24 cellular contexts compared by ENCODE assay signal in genomic region chr20:57043669-57044268, GRCh38.
DNase-seq lines count a peak whose midpoint lies in the region; ATAC-seq, FAIRE-seq and TF ChIP-seq lines count a peak whose summit lies in the region.
"Had no signal": no experiment of that assay in that cellular context is flagged by ENCODE, and none has a peak within 500 bp of the region (broad histone marks: within the 10 kb centered on the region; RNA-seq: fewer than 3 reads in every experiment).

No MANE protein-coding gene starts in this region.

- dilution Hi-C loops in mammary epithelial cell (cut with HindIII; ENCODE audit: low sequenced_read_pairs): no loop called here

- peak overlapping the region; percentile 29; the same call in 1 of the 2 replicates for H4K8ac ChIP-seq in H1 (ENCODE audit: extremely low read depth, insufficient read depth, low read length)

- no peak overlapping the region for H3K23ac ChIP-seq in H1 (ENCODE audit: insufficient read length)

- no peak overlapping the region for H3K27ac Mint-ChIP-seq in MCF 10A (ENCODE audit: low read depth, unreplicated experiment)
- H3K27ac Mint-ChIP-seq: CD8-positive, alpha-beta T cell had no signal

- H3K4ac ChIP-seq in H1 (replicated peaks; ENCODE audit: insufficient read length, low read depth, low read length): no peak overlapping the region

- no peak for DNase-seq in mammary epithelial cell
- DNase-seq in MCF 10A (ENCODE audit: unreplicated experiment): no peak
- no peak for DNase-seq in H1 (ENCODE audit: low read depth in 1 of 2, low spot score in 2 of 2)
- peak; percentile 57 for DNase-seq in sciatic nerve (ENCODE audit: low spot score)
- DNase-seq in uterus: no peak
- DNase-seq in hepatocyte (ENCODE audit: low spot score): no peak
- DNase-seq in stimulated activated naive CD4-positive, alpha-beta T cell treated with Interleukin-2 at 50 U/mL for 16 hours (lab: John Stamatoyannopoulos, UW): no peak
- DNase-seq: CD8-positive, alpha-beta T cell; DND-41; HCEC 1CT; NCI-H1105; NCI-H2029 treated with DMSO at 0.1 percent for 48 hours; NCI-H226; NCI-H510A treated with DMSO at 0.1 percent for 48 hours; NCI-H748 treated with DMSO at 0.1 percent for 48 hours; SHP77 treated with DMSO at 0.1 percent for 48 hours; SK-N-SH had no signal

- no peaks in the 10 kb centered on the region for H3K79me2 ChIP-seq in mammary epithelial cell (ENCODE audit: insufficient read depth, low read length)
- H3K79me2 ChIP-seq in H1 (ENCODE audit: control insufficient read depth in 1 of 2, insufficient read depth in 2 of 2, low read length in 2 of 2): no peaks in the 10 kb centered on the region
- no peaks in the 10 kb centered on the region for H3K79me2 ChIP-seq in hepatocyte

- H3K9me3 ChIP-seq in mammary epithelial cell (replicated peaks; ENCODE audit: insufficient read depth, low read length) (no peaks in the 10 kb centered on the region), H1 (ENCODE audit: insufficient read depth in 2 of 2, low read depth in 1 of 2, low read length in 1 of 2) (no peaks in the 10 kb centered on the region), uterus (no peaks in the 10 kb centered on the region), hepatocyte (ENCODE audit: low read depth) (no peaks in the 10 kb centered on the region)
- H3K9me3 ChIP-seq: BLaER1 treated with 17β-estradiol and CSF1 and Interleukin-3, amounts not matched to agents 10 nM and 100 nM; SK-N-SH had no signal

- TF ChIP-seq POLR2A in H1 (IDR thresholded peaks at IDR 0.05; ENCODE audit: control extremely low read depth in 1 of 2, low read depth in 2 of 2, low read length in 2 of 2) (no peak), uterus (IDR thresholded peaks at IDR 0.05) (no peak)

- no peak overlapping the region for H2BK15ac ChIP-seq in H1 (ENCODE audit: low read length)

- no peak overlapping the region for H3K9ac ChIP-seq in mammary epithelial cell (ENCODE audit: insufficient read depth, low read length)
- no peak overlapping the region for H3K9ac ChIP-seq in H1 (replicated peaks in 1 of 4; ENCODE audit: extremely low read depth in 1 of 4, low read depth in 3 of 4, low read length in 3 of 4)
- H3K9ac ChIP-seq: BLaER1 treated with 17β-estradiol and CSF1 and Interleukin-3, amounts not matched to agents 10 nM and 100 nM; GM23248; KMS-11; SK-N-SH had no signal

- no peaks in the 10 kb centered on the region for H3K79me1 ChIP-seq in H1 (ENCODE audit: low read depth, low read length)

- no peak overlapping the region for H3K4me3 Mint-ChIP-seq in MCF 10A (ENCODE audit: unreplicated experiment)
- H3K4me3 Mint-ChIP-seq: CD8-positive, alpha-beta T cell had no signal

- H3K4me1 ChIP-seq in mammary epithelial cell (ENCODE audit: insufficient read depth, low read length): peaks cover 28% of the 10 kb centered on the region
- peaks cover 0 to 3% (median 1%) of the 10 kb centered on the region in 4 experiments; a peak in 5 of 7 replicates for H3K4me1 ChIP-seq in H1 (replicated peaks in 1 of 4; ENCODE audit: control insufficient read depth in 3 of 4, insufficient read depth in 4 of 4, low read length in 3 of 4)
- H3K4me1 ChIP-seq in uterus: peaks cover 3 to 5% of the 10 kb centered on the region in 2 donors
- peaks cover 16% of the 10 kb centered on the region for H3K4me1 ChIP-seq in hepatocyte (ENCODE audit: insufficient read depth)

- H3K27me3 Mint-ChIP-seq in MCF 10A (ENCODE audit: insufficient read depth, unreplicated experiment): no peaks in the 10 kb centered on the region

- no peaks in the 10 kb centered on the region for H3K9me2 ChIP-seq in hepatocyte (replicated peaks; ENCODE audit: insufficient read depth)
- H3K9me2 ChIP-seq: SK-N-SH had no signal

- TF ChIP-seq CTCF in mammary epithelial cell (conservative IDR thresholded peaks at IDR 0.05 in 1 of 2, IDR thresholded peaks at IDR 0.05 in 1 of 2; ENCODE audit: extremely low read depth in 1 of 2, insufficient read depth in 1 of 2, low read depth in 1 of 2, low read length in 2 of 2) (no peak), MCF 10A (IDR thresholded peaks at IDR 0.05; ENCODE audit: unreplicated experiment) (no peak), H1 (IDR thresholded peaks at IDR 0.05; ENCODE audit: control extremely low read depth in 1 of 3, insufficient read depth in 1 of 3, low read depth in 1 of 3, low read length in 3 of 3) (no peak), uterus (IDR thresholded peaks at IDR 0.05) (no peak), hepatocyte (IDR thresholded peaks at IDR 0.05; ENCODE audit: poor library complexity) (no peak)

- no peaks in the 10 kb centered on the region for H3K36me3 Mint-ChIP-seq in MCF 10A (ENCODE audit: insufficient read depth, unreplicated experiment)
- H3K36me3 Mint-ChIP-seq: CD8-positive, alpha-beta T cell had no signal

- in situ Hi-C loops in mammary epithelial cell (cut with MboI; ENCODE audit: low sequenced_read_pairs in 2 of 2): no loop called here

- TF ChIP-seq EP300 in H1 (IDR thresholded peaks at IDR 0.05; ENCODE audit: borderline replicate concordance in 1 of 2, low read depth in 2 of 2, low read length in 2 of 2): no peak

- H4K5ac ChIP-seq in H1 (ENCODE audit: insufficient read length, low read depth, low read length): no peak overlapping the region

- intact Hi-C loops in mammary epithelial cell (cut with micrococcal nuclease): loop anchor here (10.0 kb wide), 1 partner anchor 639 kb away; no protein-coding TSS in a partner anchor
- intact Hi-C loops in MCF 10A (cut with micrococcal nuclease): loop anchor here (10.0 kb wide), 1 partner anchor 409 kb away; no protein-coding TSS in a partner anchor
- intact Hi-C loops in sciatic nerve (cut with DNase I): no loop called here
- intact Hi-C loops in uterus (cut with DNase I; ENCODE audit: low total_unique reads): no loop called here

- H3K14ac ChIP-seq in H1 (ENCODE audit: insufficient read length): no peak overlapping the region

- peak overlapping the region; percentile 57 for H2AFZ ChIP-seq in mammary epithelial cell (ENCODE audit: low read depth, low read length)
- H2AFZ ChIP-seq in H1 (ENCODE audit: low read length): no peak overlapping the region
- no peak overlapping the region for H2AFZ ChIP-seq in hepatocyte
- H2AFZ ChIP-seq: GM23248 had no signal

- H2BK5ac ChIP-seq in H1 (ENCODE audit: low read depth, low read length): no peak overlapping the region

- FAIRE-seq in H1 (lab: Jason Lieb, UNC): no peak
- FAIRE-seq: GM12878 had no signal

- H2BK120ac ChIP-seq in H1 (replicated peaks; ENCODE audit: low read depth, low read length): no peak overlapping the region

- no TSS peak for BruUV-seq in mammary epithelial cell (replicated peaks; lab: Mats Ljungman, UMichigan)
- BruUV-seq in MCF 10A (replicated peaks; lab: Mats Ljungman, UMichigan): no TSS peak

- H3K36me3 ChIP-seq in mammary epithelial cell (ENCODE audit: insufficient read depth, low read length) (no peaks in the 10 kb centered on the region), H1 (ENCODE audit: control insufficient read depth in 2 of 4, insufficient read depth in 4 of 4, low read length in 3 of 4) (no peaks in the 10 kb centered on the region), uterus (no peaks in the 10 kb centered on the region), hepatocyte (replicated peaks; ENCODE audit: insufficient read depth, low read depth) (no peaks in the 10 kb centered on the region)
- H3K36me3 ChIP-seq: BLaER1 treated with 17β-estradiol and CSF1 and Interleukin-3, amounts not matched to agents 10 nM and 100 nM had no signal

- no peak overlapping the region for H4K91ac ChIP-seq in H1 (replicated peaks; ENCODE audit: insufficient read length, low read length)

- peaks cover 5% of the 10 kb centered on the region; the same call in 1 of the 2 replicates for H3K23me2 ChIP-seq in H1 (ENCODE audit: low read depth, low read length)

- TF ChIP-seq RAD21 in H1 (IDR thresholded peaks at IDR 0.05 in 1 of 2, conservative IDR thresholded peaks at IDR 0.05 in 1 of 2; ENCODE audit: low read depth in 2 of 2, low read length in 2 of 2): no peak

- 26% methylated on average over 14 of the region's 16 CpGs for WGBS in mammary epithelial cell (ENCODE audit: low coverage, missing lambda C conversion rate)
- 94% methylated on average over 15 of the region's 16 CpGs; no CpG with 5 or more reads in 1 of the 2 experiments for whole genome bisulfite sequencing in H1 (ENCODE audit: extremely low coverage in 1 of 2, insufficient coverage in 1 of 2, insufficient read length in 1 of 2, insufficient replicate concordance in 2 of 2, low coverage in 1 of 2, low lambda C conversion rate in 2 of 2, missing lambda C conversion rate in 1 of 2), 2 experiments
- 75% methylated on average over 16 of the region's 16 CpGs for WGBS in hepatocyte (ENCODE audit: low lambda C conversion rate, missing lambda C conversion rate)

- H3K18ac ChIP-seq in H1 (ENCODE audit: extremely low read depth, low read length): no peak overlapping the region

- no peaks in the 10 kb centered on the region for H3K27me3 ChIP-seq in mammary epithelial cell (ENCODE audit: insufficient read depth, low read length)
- no peaks in the 10 kb centered on the region for H3K27me3 ChIP-seq in H1 (replicated peaks in 1 of 4; ENCODE audit: control insufficient read depth in 3 of 4, extremely low read depth in 1 of 4, insufficient read depth in 3 of 4, low read length in 3 of 4)
- H3K27me3 ChIP-seq in uterus: no peaks in the 10 kb centered on the region
- H3K27me3 ChIP-seq in hepatocyte: no peaks in the 10 kb centered on the region
- H3K27me3 ChIP-seq: BLaER1 treated with 17β-estradiol and CSF1 and Interleukin-3, amounts not matched to agents 10 nM and 100 nM had no signal

- H3K27ac ChIP-seq in mammary epithelial cell (ENCODE audit: insufficient read depth, low read depth, low read length) (no peak overlapping the region), H1 (ENCODE audit: low read depth, low read length) (no peak overlapping the region; the same call in 1 of the 2 replicates), uterus (peak overlapping the region; percentile 33 to 46), hepatocyte (no peak overlapping the region)
- H3K27ac ChIP-seq: 22Rv1; BLaER1 treated with 17β-estradiol and CSF1 and Interleukin-3, amounts not matched to agents 10 nM and 100 nM; GM23248; HL-60; KMS-11 had no signal

- H4K20me1 ChIP-seq in mammary epithelial cell (ENCODE audit: insufficient read depth, low read length): no peaks in the 10 kb centered on the region
- peaks cover 0 to 3% of the 10 kb centered on the region in 2 experiments for H4K20me1 ChIP-seq in H1 (replicated peaks in 1 of 2; ENCODE audit: control insufficient read depth in 1 of 2, insufficient read depth in 2 of 2, low read length in 2 of 2)
- H4K20me1 ChIP-seq in hepatocyte (ENCODE audit: insufficient read depth, poor library complexity, severe bottlenecking): no peaks in the 10 kb centered on the region
- H4K20me1 ChIP-seq: BLaER1 treated with 17β-estradiol and CSF1 and Interleukin-3, amounts not matched to agents 10 nM and 100 nM had no signal

- no peak overlapping the region for H2BK12ac ChIP-seq in H1 (ENCODE audit: low read depth, low read length)

- no peaks in the 10 kb centered on the region for H3K9me3 Mint-ChIP-seq in MCF 10A (ENCODE audit: unreplicated experiment)
- H3K9me3 Mint-ChIP-seq: CD8-positive, alpha-beta T cell had no signal

- no peak overlapping the region for H2BK20ac ChIP-seq in H1 (ENCODE audit: low read length)

- H2AK5ac ChIP-seq in H1 (ENCODE audit: low read depth, low read length): no peak overlapping the region

- no peak for ATAC-seq in sciatic nerve
- ATAC-seq in GM21576 (IDR thresholded peaks at IDR 0.05; ENCODE audit: unreplicated experiment): no peak
- ATAC-seq: CD8-positive, alpha-beta T cell; GM12878 had no signal

- POLR2A ChIA-PET in MCF 10A (lab: Yijun Ruan, JAX): interaction anchor here (0.7 to 4.7 kb wide), 17 partner anchors 8 to 651 kb away, joined by 3 to 48 read pairs (median 5); partner anchors contain the start of genes AURKA and CSTF1
- POLR2A ChIA-PET in H1 (lab: Charles Lee; ENCODE audit: partially characterized antibody): interaction anchor here (0.9 kb wide), 1 partner anchor 19 kb away, joined by 3 read pairs; no protein-coding TSS in a partner anchor

- H3K56ac ChIP-seq in H1 (replicated peaks; ENCODE audit: insufficient read length, low read depth, low read length): no peak overlapping the region

- CTCF ChIA-PET in mammary epithelial cell (lab: Charles Lee; ENCODE audit: low non-redundant PET) (interaction anchor here (0.6 to 0.7 kb wide), 2 partner anchors 32 to 69 kb away, joined by 3 to 5 read pairs; no protein-coding TSS in a partner anchor), MCF 10A (lab: Yijun Ruan, JAX) (interaction anchor here (0.6 to 4.4 kb wide), 11 partner anchors 15 to 1591 kb away, joined by 3 to 29 read pairs (median 3); no protein-coding TSS in a partner anchor), H1 (lab: Charles Lee; ENCODE audit: partially characterized antibody) (interaction anchor here (0.9 to 2.7 kb wide), 3 partner anchors 8 to 21 kb away, joined by 3 to 10 read pairs (median 3); no protein-coding TSS in a partner anchor)

- H3K4me1 Mint-ChIP-seq in MCF 10A (ENCODE audit: insufficient read depth, unreplicated experiment): peaks cover 18% of the 10 kb centered on the region

- H3K4me3 ChIP-seq in mammary epithelial cell (replicated peaks in 1 of 3; ENCODE audit: insufficient read depth in 1 of 3, low read depth in 2 of 3, low read length in 3 of 3) (no peak overlapping the region), H1 (ENCODE audit: extremely low read depth in 1 of 4, insufficient read depth in 2 of 4, low read depth in 3 of 4, low read length in 4 of 4) (no peak overlapping the region), uterus (no peak overlapping the region), hepatocyte (no peak overlapping the region)
- H3K4me3 ChIP-seq: BLaER1 treated with 17β-estradiol and CSF1 and Interleukin-3, amounts not matched to agents 10 nM and 100 nM; GM12878; GM23248 had no signal

- H3K4me2 ChIP-seq in mammary epithelial cell (ENCODE audit: insufficient read depth, low read depth, low read length) (peak overlapping the region; percentile 18), H1 (ENCODE audit: insufficient read depth in 1 of 2, low read depth in 2 of 2, low read length in 2 of 2) (no peak overlapping the region), hepatocyte (no peak overlapping the region)
- H3K4me2 ChIP-seq: BLaER1 treated with 17β-estradiol and CSF1 and Interleukin-3, amounts not matched to agents 10 nM and 100 nM; KMS-11; SK-N-SH had no signal

Comparison
In these comparisons a context has a peak if more than half of its experiments do, and no peak if none do; other contexts are left out.
1. H3K27ac ChIP-seq: peak in uterus (2 of 2); none in mammary epithelial cell (single experiment), H1 (single experiment) and hepatocyte (single experiment).
2. intact Hi-C loops: an anchor here in mammary epithelial cell (10.0 kb wide) and MCF 10A (10.0 kb wide); none called in sciatic nerve and uterus.